ENCODE assay signal across 25 cellular contexts in genomic region chr13:33409673-33410072, GRCh38.
"Had no signal": no experiment of that assay in that cellular context is flagged by ENCODE, and none has a peak within 500 bp of the region (broad histone marks: within the 10 kb centered on the region; RNA-seq: fewer than 3 reads in every experiment).

No MANE protein-coding gene starts in this region.

- H3K27ac ChIP-seq: gastrocnemius medialis, neutrophil, pancreas, psoas muscle, stomach, uterus had no signal

- H3K4me1 Mint-ChIP-seq: activated B cell treated with CpG ODN at 0.5 μM for 24 hours; activated CD4-positive, alpha-beta T cell treated with anti-CD3 and anti-CD28 coated beads for 36 hours; activated naive CD4-positive, alpha-beta T cell treated with anti-CD3 and anti-CD28 coated beads, Interleukin-2, amount 10 ng/mL, durations not matched to agents 7 days and 5 days; nephron had no signal

- H3K4me3 Mint-ChIP-seq: activated B cell treated with CpG ODN at 0.5 μM for 24 hours; activated CD4-positive, alpha-beta T cell treated with anti-CD3 and anti-CD28 coated beads for 36 hours; activated naive CD4-positive, alpha-beta T cell treated with anti-CD3 and anti-CD28 coated beads, Interleukin-2, amount 10 ng/mL, durations not matched to agents 7 days and 5 days; activated T-cell treated with anti-CD3 and anti-CD28 coated beads, Interleukin-2, amount 50 U/mL, for 4 hours; nephron; T-helper 2 cell treated with Interferon-gamma antibody and Interleukin-4, amounts not matched to agents 5 μg/mL and 100 μg/mL, for 36 hours had no signal

- H3K9me3 Mint-ChIP-seq: activated B cell treated with CpG ODN at 0.5 μM for 24 hours; activated naive CD4-positive, alpha-beta T cell treated with anti-CD3 and anti-CD28 coated beads, Interleukin-2, amount 10 ng/mL, durations not matched to agents 7 days and 5 days; activated T-cell treated with anti-CD3 and anti-CD28 coated beads, Interleukin-2, amount 50 U/mL, for 4 hours; nephron; T-helper 2 cell treated with Interferon-gamma antibody and Interleukin-4, amounts not matched to agents 5 μg/mL and 100 μg/mL, for 36 hours had no signal

- H3K27ac Mint-ChIP-seq: activated B cell treated with CpG ODN at 0.5 μM for 24 hours; activated CD4-positive, alpha-beta T cell treated with anti-CD3 and anti-CD28 coated beads for 36 hours; activated naive CD4-positive, alpha-beta T cell treated with anti-CD3 and anti-CD28 coated beads, Interleukin-2, amount 10 ng/mL, durations not matched to agents 7 days and 5 days; nephron; T-helper 2 cell treated with Interferon-gamma antibody and Interleukin-4, amounts not matched to agents 5 μg/mL and 100 μg/mL, for 36 hours had no signal

- H3K9me3 ChIP-seq: gastrocnemius medialis, heart left ventricle, neutrophil, pancreas, psoas muscle, stomach, uterus had no signal

- DNase-seq: activated B cell treated with CpG ODN at 0.5 μM for 24 hours; activated CD4-positive, alpha-beta T cell treated with anti-CD3 and anti-CD28 coated beads for 36 hours; activated CD4-positive, alpha-beta T cell treated with anti-CD3 and anti-CD28 coated beads, Interleukin-2, amount 50 U/mL, for 4 hours; activated CD8-positive, alpha-beta memory T cell treated with anti-CD3 and anti-CD28 coated beads, Interleukin-2, amount 50 U/mL, for 48 hours; activated naive CD4-positive, alpha-beta T cell treated with anti-CD3 and anti-CD28 coated beads, Interleukin-2, amount 10 ng/mL, durations not matched to agents 7 days and 5 days; activated T-cell treated with anti-CD3 and anti-CD28 coated beads, Interleukin-2, amount 50 U/mL, for 4 hours; amygdala; cerebellar nuclear complex; cortex of kidney; erythroblast; gastrocnemius medialis; heart left ventricle; left ventricle myocardium superior; mammary epithelial cell; midbrain; pancreas; psoas muscle; right cardiac atrium; stimulated activated CD4-positive, alpha-beta T cell treated with anti-CD3 and anti-CD28 coated beads, Interleukin-1b, Interleukin-23, amount 100 ng/mL, for 48 hours; stomach; trophoblast cell; uterus had no signal

- H3K36me3 ChIP-seq: gastrocnemius medialis, heart left ventricle, neutrophil, pancreas, stomach, uterus had no signal

- H3K4me1 ChIP-seq: gastrocnemius medialis, pancreas, psoas muscle, uterus had no signal

- H3K27me3 ChIP-seq: gastrocnemius medialis, heart left ventricle, neutrophil, pancreas, stomach, uterus had no signal

- H3K4me3 ChIP-seq: gastrocnemius medialis, heart left ventricle, pancreas, psoas muscle, stomach, uterus had no signal

- ATAC-seq: activated CD4-positive, alpha-beta T cell treated with anti-CD3 and anti-CD28 coated beads for 36 hours; activated T-cell treated with anti-CD3 and anti-CD28 coated beads, Interleukin-2, amount 50 U/mL, for 4 hours; gastrocnemius medialis; heart left ventricle; left ventricle myocardium superior; pancreas; psoas muscle; right cardiac atrium had no signal
